ENCODE assay signal across 1 cellular context in the genomic region with DNA sequence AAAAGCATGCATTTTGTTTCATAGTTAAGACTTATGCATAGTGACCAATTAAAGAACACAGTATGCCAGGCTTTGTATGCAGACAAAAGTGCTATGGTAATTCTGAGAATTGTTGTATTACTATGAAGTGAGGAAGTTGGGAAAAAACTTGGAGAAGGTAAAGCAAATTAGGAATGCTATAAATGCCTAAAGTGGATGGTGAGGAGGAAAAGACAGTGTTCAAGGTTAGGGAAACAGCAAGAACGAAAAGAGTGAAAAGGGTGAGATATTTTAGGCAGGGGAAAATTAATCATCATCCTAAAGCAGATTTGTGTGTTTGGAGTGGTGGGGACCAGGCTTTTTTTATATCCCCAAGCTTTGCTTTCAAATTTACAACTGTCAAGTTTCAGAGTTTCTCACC.
TF ChIP-seq lines count a peak whose summit lies in the region.

No MANE protein-coding gene starts in this region.

TF ChIP-seq in SK-N-SH treated with all-trans-retinoic acid at 6 μM for 48 hours, 23 proteins besides CTCF, POLR2A, EP300 and RAD21 (continued from another document):
- TF ChIP-seq ZFP3 (CRISPR knock-in tag; IDR thresholded peaks at IDR 0.05) (no peak), TOX (CRISPR knock-in tag; IDR thresholded peaks at IDR 0.05; ENCODE audit: borderline replicate concordance) (no peak)
- TF ChIP-seq, protein P1, sequence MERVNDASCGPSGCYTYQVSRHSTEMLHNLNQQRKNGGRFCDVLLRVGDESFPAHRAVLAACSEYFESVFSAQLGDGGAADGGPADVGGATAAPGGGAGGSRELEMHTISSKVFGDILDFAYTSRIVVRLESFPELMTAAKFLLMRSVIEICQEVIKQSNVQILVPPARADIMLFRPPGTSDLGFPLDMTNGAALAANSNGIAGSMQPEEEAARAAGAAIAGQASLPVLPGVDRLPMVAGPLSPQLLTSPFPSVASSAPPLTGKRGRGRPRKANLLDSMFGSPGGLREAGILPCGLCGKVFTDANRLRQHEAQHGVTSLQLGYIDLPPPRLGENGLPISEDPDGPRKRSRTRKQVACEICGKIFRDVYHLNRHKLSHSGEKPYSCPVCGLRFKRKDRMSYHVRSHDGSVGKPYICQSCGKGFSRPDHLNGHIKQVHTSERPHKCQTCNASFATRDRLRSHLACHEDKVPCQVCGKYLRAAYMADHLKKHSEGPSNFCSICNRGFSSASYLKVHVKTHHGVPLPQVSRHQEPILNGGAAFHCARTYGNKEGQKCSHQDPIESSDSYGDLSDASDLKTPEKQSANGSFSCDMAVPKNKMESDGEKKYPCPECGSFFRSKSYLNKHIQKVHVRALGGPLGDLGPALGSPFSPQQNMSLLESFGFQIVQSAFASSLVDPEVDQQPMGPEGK (CRISPR knock-in tag; IDR thresholded peaks at IDR 0.05; ENCODE audit: borderline replicate concordance): no peak
